In the genomic region with DNA sequence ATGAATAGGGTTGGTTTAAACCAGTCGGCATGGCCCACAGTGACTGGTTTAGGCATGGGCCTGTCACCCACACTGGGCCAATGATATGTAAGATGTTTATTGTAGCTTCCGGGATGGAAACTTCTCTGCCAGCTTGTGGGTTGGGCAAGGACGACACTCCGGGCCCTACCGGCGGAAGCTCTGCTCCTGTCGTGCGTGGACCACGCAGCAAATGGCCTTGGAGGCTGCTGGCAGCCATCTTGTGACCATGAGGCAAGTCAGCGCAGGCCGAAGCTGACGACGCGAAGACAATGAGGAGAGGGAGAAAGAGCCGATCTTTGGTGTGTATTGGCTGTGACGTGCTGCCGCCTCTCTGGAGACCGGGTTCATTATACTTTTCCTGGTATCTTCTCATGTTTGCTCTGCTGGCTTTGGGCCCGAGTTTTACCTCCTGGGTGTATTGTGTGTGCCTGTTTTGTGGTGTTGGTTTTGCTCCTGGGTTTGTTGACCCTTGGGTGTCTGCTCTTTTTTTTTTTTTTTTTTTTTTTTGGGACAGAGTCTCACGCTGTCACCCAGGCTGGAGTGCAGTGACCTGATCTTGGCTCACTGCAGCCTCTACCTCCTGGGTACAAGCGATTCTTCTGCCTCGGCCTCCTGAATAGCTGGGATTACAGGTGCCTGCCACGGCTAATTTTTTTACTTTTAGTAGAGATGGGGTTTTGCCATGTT, we compare ENCODE assay signal across 1 cellular context.
TF ChIP-seq lines count a peak whose summit lies in the region.

No MANE protein-coding gene starts in this region.

TF ChIP-seq in H1, 55 proteins besides CTCF, POLR2A, EP300 and RAD21:
- TF ChIP-seq, protein P1, sequence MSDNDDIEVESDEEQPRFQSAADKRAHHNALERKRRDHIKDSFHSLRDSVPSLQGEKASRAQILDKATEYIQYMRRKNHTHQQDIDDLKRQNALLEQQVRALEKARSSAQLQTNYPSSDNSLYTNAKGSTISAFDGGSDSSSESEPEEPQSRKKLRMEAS (IDR thresholded peaks at IDR 0.05) = peak; percentile 41; the same call in 1 of the 2 replicates
- TF ChIP-seq YY1 (IDR thresholded peaks at IDR 0.05; ENCODE audit: low read depth, low read length) (peak; percentile 60; the same call in 1 of the 2 replicates), NANOG (IDR thresholded peaks at IDR 0.05; ENCODE audit: insufficient read depth, low read depth, low read length, poor library complexity, severe bottlenecking) (no peak)
